In the genomic region with DNA sequence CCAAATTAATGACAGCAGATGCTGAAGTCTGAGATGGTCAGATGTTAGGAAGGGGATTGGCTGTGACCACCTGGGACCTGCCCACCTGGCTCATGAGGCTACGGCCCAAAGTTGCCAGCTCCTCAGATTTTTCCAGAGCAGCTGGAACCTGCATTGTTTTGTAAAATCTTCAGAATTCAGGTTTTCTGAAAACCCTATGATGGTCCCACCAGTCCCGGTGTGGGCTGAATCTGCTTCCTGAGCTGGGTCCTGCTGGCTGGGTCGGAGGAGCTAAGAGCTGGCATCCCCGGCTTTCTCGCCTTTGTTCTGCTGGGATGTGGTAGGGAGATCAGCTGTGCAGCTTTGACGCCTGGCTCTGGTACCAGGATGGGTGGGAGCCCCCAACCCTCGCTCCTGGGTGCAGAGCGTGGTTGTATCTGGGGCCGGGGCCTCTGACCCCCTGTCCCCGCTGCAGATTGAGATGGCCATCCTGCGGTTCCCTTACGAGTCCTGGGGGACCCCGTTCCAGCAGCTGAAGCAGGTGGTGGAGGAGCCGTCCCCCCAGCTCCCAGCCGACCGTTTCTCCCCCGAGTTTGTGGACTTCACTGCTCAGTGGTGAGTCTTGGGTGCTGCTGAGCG, we compare ENCODE assay signal across 7 cellular contexts. TPM values are rescaled to one million over a fixed set of nuclear protein-coding genes. Genes with fewer than 3 reads are reported as not detected.
DNase-seq lines count a peak whose midpoint lies in the region; ATAC-seq and TF ChIP-seq lines count a peak whose summit lies in the region.
"Not testable (repeated sequence)": the region's sequence is repeated elsewhere in the genome, so short reads cannot be mapped to it uniquely, and the experiment has no call there.

No MANE protein-coding gene starts in this region.

- not testable (repeated sequence) for H3K18ac ChIP-seq in neuronal stem cell (ENCODE audit: low read length)

- DNase-seq in activated T-cell treated with anti-CD3 and anti-CD28 coated beads, Interleukin-2, amount 50 U/mL, for 24 hours = peak; percentile 22
- DNase-seq in esophagus muscularis mucosa (ENCODE audit: extremely low spot score); right atrium auricular region (ENCODE audit: low spot score); neuronal stem cell (ENCODE audit: low spot score); gastrocnemius medialis; thoracic aorta (ENCODE audit: low spot score): not testable (repeated sequence)

- H3K9me3 ChIP-seq in BLaER1 treated with 17β-estradiol and CSF1 and Interleukin-3, amounts not matched to agents 10 nM and 100 nM (replicated peaks in 1 of 11) = peaks cover 0 to 18% (median 7%) of the 10 kb centered on the region in 11 experiments; a peak in 15 of 22 replicates
- not testable (repeated sequence) for H3K9me3 ChIP-seq in esophagus muscularis mucosa; right atrium auricular region; neuronal stem cell (replicated peaks in 1 of 2; ENCODE audit: control insufficient read depth in 2 of 2, insufficient read depth in 1 of 2, low read depth in 1 of 2, low read length in 2 of 2); gastrocnemius medialis; thoracic aorta

- not testable (repeated sequence) for H3K4me3 Mint-ChIP-seq in activated T-cell treated with anti-CD3 and anti-CD28 coated beads, Interleukin-2, amount 50 U/mL, for 24 hours

- H4K8ac ChIP-seq in neuronal stem cell (ENCODE audit: low read depth, low read length) = not testable (repeated sequence)

- not testable (repeated sequence) for H2BK12ac ChIP-seq in neuronal stem cell (ENCODE audit: low read length)

- H3K79me1 ChIP-seq in neuronal stem cell (ENCODE audit: low read depth, low read length) = not testable (repeated sequence)

- H2BK5ac ChIP-seq in neuronal stem cell (ENCODE audit: low read length) = not testable (repeated sequence)

- peaks cover 80% of the 10 kb centered on the region for H3K36me3 Mint-ChIP-seq in activated T-cell treated with anti-CD3 and anti-CD28 coated beads, Interleukin-2, amount 50 U/mL, for 24 hours (ENCODE audit: low read depth)

- peak overlapping the region in 2 of 11 experiments; percentile 2 to 13; a peak in 1 of 22 replicates for H3K9ac ChIP-seq in BLaER1 treated with 17β-estradiol and CSF1 and Interleukin-3, amounts not matched to agents 10 nM and 100 nM
- peak overlapping the region; percentile 44 for H3K9ac ChIP-seq in neuronal stem cell (ENCODE audit: low read depth, low read length, poor library complexity)

- in situ Hi-C loops in gastrocnemius medialis (cut with MboI; ENCODE audit: low sequenced_read_pairs in 4 of 4) = loop anchor here in 3 of 4 donors (10.0 to 25.0 kb wide), 4 partner anchors 133 to 203 kb away; no protein-coding TSS in a partner anchor

- not testable (repeated sequence) for H3K23ac ChIP-seq in neuronal stem cell (ENCODE audit: low read depth, low read length, poor library complexity)

- peak overlapping the region; percentile 33 for H3K27ac Mint-ChIP-seq in activated T-cell treated with anti-CD3 and anti-CD28 coated beads, Interleukin-2, amount 50 U/mL, for 24 hours

- not testable (repeated sequence) for H2AK5ac ChIP-seq in neuronal stem cell (ENCODE audit: low read depth, low read length)

- H4K20me1 ChIP-seq in BLaER1 treated with 17β-estradiol and CSF1 and Interleukin-3, amounts not matched to agents 10 nM and 100 nM = peaks cover 0 to 64% (median 26%) of the 10 kb centered on the region in 11 experiments; a peak in 14 of 22 replicates

- not testable (repeated sequence) for H3K27me3 Mint-ChIP-seq in activated T-cell treated with anti-CD3 and anti-CD28 coated beads, Interleukin-2, amount 50 U/mL, for 24 hours

- not testable (repeated sequence) for H4K91ac ChIP-seq in neuronal stem cell (ENCODE audit: low read depth, low read length, poor library complexity)

- H3K4me2 ChIP-seq in BLaER1 treated with 17β-estradiol and CSF1 and Interleukin-3, amounts not matched to agents 10 nM and 100 nM = peak overlapping the region in 9 of 11 experiments; percentile 10 to 73 (median 66); a peak in 10 of 22 replicates
- H3K4me2 ChIP-seq in neuronal stem cell (ENCODE audit: insufficient read depth, low read length, poor library complexity, severe bottlenecking) = not testable (repeated sequence)

- H3K4me1 Mint-ChIP-seq in activated T-cell treated with anti-CD3 and anti-CD28 coated beads, Interleukin-2, amount 50 U/mL, for 24 hours (ENCODE audit: low read depth) = not testable (repeated sequence)

- not testable (repeated sequence) for H3K4me3 ChIP-seq in BLaER1 treated with 17β-estradiol and CSF1 and Interleukin-3, amounts not matched to agents 10 nM and 100 nM; esophagus muscularis mucosa; right atrium auricular region; neuronal stem cell (ENCODE audit: low read length in 2 of 2); gastrocnemius medialis; thoracic aorta

- not testable (repeated sequence) for H3K9me3 Mint-ChIP-seq in activated T-cell treated with anti-CD3 and anti-CD28 coated beads, Interleukin-2, amount 50 U/mL, for 24 hours

- not testable (repeated sequence) for ATAC-seq in gastrocnemius medialis; thoracic aorta (ENCODE audit: insufficient number of reproducible peaks, low FRiP score, low read depth)

- intact Hi-C loops in esophagus muscularis mucosa (cut with DNase I) (loop anchor here (10.0 kb wide), 1 partner anchor 203 kb away; no protein-coding TSS in a partner anchor), gastrocnemius medialis (cut with DNase I; ENCODE audit: low total_unique reads) (loop anchor here (5.0 kb wide), 1 partner anchor 34 kb away; no protein-coding TSS in a partner anchor)

- H3K27me3 ChIP-seq in BLaER1 treated with 17β-estradiol and CSF1 and Interleukin-3, amounts not matched to agents 10 nM and 100 nM; esophagus muscularis mucosa; right atrium auricular region; neuronal stem cell (ENCODE audit: control insufficient read depth in 3 of 3, insufficient read depth in 3 of 3, low read depth in 1 of 3, low read length in 3 of 3); gastrocnemius medialis; thoracic aorta (replicated peaks; ENCODE audit: insufficient read depth): not testable (repeated sequence)

- H3K27ac ChIP-seq in BLaER1 treated with 17β-estradiol and CSF1 and Interleukin-3, amounts not matched to agents 10 nM and 100 nM; neuronal stem cell (replicated peaks; ENCODE audit: low read length): not testable (repeated sequence)
- peak overlapping the region; percentile 15 to 62 (median 21) for H3K27ac ChIP-seq in esophagus muscularis mucosa (replicated peaks in 1 of 4)
- H3K27ac ChIP-seq in right atrium auricular region = peak overlapping the region; percentile 59 to 77
- H3K27ac ChIP-seq in gastrocnemius medialis = peak overlapping the region; percentile 34 to 65 (median 53)
- H3K27ac ChIP-seq in thoracic aorta = peak overlapping the region; percentile 77 to 83

- TF ChIP-seq EP300 in esophagus muscularis mucosa (IDR thresholded peaks at IDR 0.05) = not testable (repeated sequence)

- not testable (repeated sequence) for H3K4ac ChIP-seq in neuronal stem cell (ENCODE audit: low read length)

- not testable (repeated sequence) for H3K14ac ChIP-seq in neuronal stem cell (ENCODE audit: low read length)

- H2AFZ ChIP-seq in neuronal stem cell (ENCODE audit: low read length) = not testable (repeated sequence)

- H3K4me1 ChIP-seq in BLaER1 treated with 17β-estradiol and CSF1 and Interleukin-3, amounts not matched to agents 10 nM and 100 nM = peaks cover 15 to 50% (median 33%) of the 10 kb centered on the region in 10 experiments
- peaks cover under 1 to 15% (median 6%) of the 10 kb centered on the region in 4 donors for H3K4me1 ChIP-seq in esophagus muscularis mucosa
- not testable (repeated sequence) for H3K4me1 ChIP-seq in right atrium auricular region; neuronal stem cell (ENCODE audit: control insufficient read depth in 2 of 2, insufficient read depth in 1 of 2, low read depth in 1 of 2, low read length in 2 of 2); gastrocnemius medialis
- H3K4me1 ChIP-seq in thoracic aorta (ENCODE audit: control insufficient read depth in 1 of 2, low read depth in 2 of 2) = peaks cover 11 to 21% of the 10 kb centered on the region in 2 donors

- 82% methylated on average over 8 of the region's 18 CpGs for WGBS in esophagus muscularis mucosa
- WGBS in neuronal stem cell (ENCODE audit: extremely low coverage in 2 of 2, insufficient read length in 2 of 2, insufficient replicate concordance in 1 of 2), 2 donors = no CpG with 5 or more reads among the region's 18 CpGs

- H2BK15ac ChIP-seq in neuronal stem cell (ENCODE audit: low read length) = not testable (repeated sequence)

- TF ChIP-seq CTCF in esophagus muscularis mucosa (IDR thresholded peaks at IDR 0.05); right atrium auricular region (IDR thresholded peaks at IDR 0.05); gastrocnemius medialis (IDR thresholded peaks at IDR 0.05 in 4 of 5, conservative IDR thresholded peaks at IDR 0.05 in 1 of 5); thoracic aorta (IDR thresholded peaks at IDR 0.05): not testable (repeated sequence)

- peaks cover 54 to 85% (median 72%) of the 10 kb centered on the region in 11 experiments for H3K36me3 ChIP-seq in BLaER1 treated with 17β-estradiol and CSF1 and Interleukin-3, amounts not matched to agents 10 nM and 100 nM
- H3K36me3 ChIP-seq in esophagus muscularis mucosa = peaks cover 9 to 85% (median 63%) of the 10 kb centered on the region in 4 donors
- H3K36me3 ChIP-seq in right atrium auricular region = peaks cover 33% of the 10 kb centered on the region
- not testable (repeated sequence) for H3K36me3 ChIP-seq in neuronal stem cell (replicated peaks in 1 of 2; ENCODE audit: control insufficient read depth in 2 of 2, insufficient read depth in 2 of 2, low read length in 2 of 2)
- H3K36me3 ChIP-seq in gastrocnemius medialis = peaks cover 3 to 36% of the 10 kb centered on the region in 2 donors
- H3K36me3 ChIP-seq in thoracic aorta = peaks cover 34% of the 10 kb centered on the region

- TF ChIP-seq POLR2A in esophagus muscularis mucosa (IDR thresholded peaks at IDR 0.05; ENCODE audit: low read depth); gastrocnemius medialis (IDR thresholded peaks at IDR 0.05): not testable (repeated sequence)

- not testable (repeated sequence) for H2BK120ac ChIP-seq in neuronal stem cell (ENCODE audit: low read depth, low read length)

RNA-seq across cellular contexts. Expression of gene MAP2K3, which starts 27.3 kb away (rescaled TPM):
- total RNA-seq in esophagus muscularis mucosa (10 to 100 TPM; 23.3 to 42.4 (median 30.5) TPM), right atrium auricular region (10 to 100 TPM; 37.8 to 43.8 TPM), gastrocnemius medialis (100 to 1,000 TPM in 1 of 4 donors, 10 to 100 TPM in 3; 15.7 to 170 (median 63.8) TPM), thoracic aorta (10 to 100 TPM; 66.6 to 81.1 TPM)
- 10.2 TPM for polyA plus RNA-seq in neuronal stem cell (2013, experiment 1 of 2)
- polyA plus RNA-seq in neuronal stem cell (2013, experiment 2 of 2) = 10.8 TPM

RNA-seq across cellular contexts. Expression of gene NATD1, which starts 58.6 kb away (rescaled TPM):
- total RNA-seq in esophagus muscularis mucosa (10 to 100 TPM; 12.3 to 26.2 (median 18.1) TPM), right atrium auricular region (10 to 100 TPM; 15.4 to 17.0 TPM), gastrocnemius medialis (10 to 100 TPM; 10.1 to 21.2 (median 15.5) TPM), thoracic aorta (1 to 10 TPM; 8.4 to 9.7 TPM)
- polyA plus RNA-seq in neuronal stem cell (2013, experiment 1 of 2) = 8.8 TPM
- 8.8 TPM for polyA plus RNA-seq in neuronal stem cell (2013, experiment 2 of 2)
